Comparison of ENCODE assay signal across 8 cellular contexts in genomic region chr22:37020192-37020479, GRCh38. TPM values are rescaled to one million over a fixed set of nuclear protein-coding genes. Genes with fewer than 3 reads are reported as not detected.
A peak's percentile ranks its signal among the peaks of the same experiment; 100 is the strongest.
DNase-seq lines count a peak whose midpoint lies in the region; ATAC-seq and TF ChIP-seq lines count a peak whose summit lies in the region.

No MANE protein-coding gene starts in this region.

- POLR2A ChIA-PET in activated CD8-positive, alpha-beta T cell treated with anti-CD3 and anti-CD28 coated beads for 36 hours (lab: Charles Lee) = interaction anchor here (0.9 to 2.0 kb wide), 2 partner anchors 20 to 244 kb away, joined by 3 to 6 read pairs; partner anchors contain the start of gene IFT27

- H3K27ac Mint-ChIP-seq in activated CD8-positive, alpha-beta T cell treated with anti-CD3 and anti-CD28 coated beads for 36 hours = peak overlapping the region; percentile 69
- H3K27ac Mint-ChIP-seq in glutamatergic neuron (ENCODE audit: unreplicated experiment) = peak overlapping the region; percentile 94

- no peak for TF ChIP-seq CTCF in activated CD8-positive, alpha-beta T cell treated with anti-CD3 and anti-CD28 coated beads for 36 hours (IDR thresholded peaks at IDR 0.05)
- no peak for TF ChIP-seq CTCF in glutamatergic neuron (IDR thresholded peaks at IDR 0.05; ENCODE audit: partially characterized antibody, unreplicated experiment)

- peaks cover 10% of the 10 kb centered on the region; the same call in 1 of the 2 replicates for H3K4me1 ChIP-seq in HUES48 (ENCODE audit: control insufficient read depth, insufficient read depth, low read length)

- peak overlapping the region; percentile 95 for H3K4me3 ChIP-seq in HUES48 (ENCODE audit: low read depth, low read length)

- no peaks in the 10 kb centered on the region for H3K9me3 Mint-ChIP-seq in activated CD8-positive, alpha-beta T cell treated with anti-CD3 and anti-CD28 coated beads for 36 hours
- H3K9me3 Mint-ChIP-seq in glutamatergic neuron (ENCODE audit: unreplicated experiment) = peaks cover 5% of the 10 kb centered on the region

- in situ Hi-C loops in Caki2 (cut with HindIII; ENCODE audit: low pct_unique_long_range_greater_than_20kb, low sequenced_read_pairs) = no loop called here

- H3K27me3 Mint-ChIP-seq in activated CD8-positive, alpha-beta T cell treated with anti-CD3 and anti-CD28 coated beads for 36 hours = peaks cover 21% of the 10 kb centered on the region
- H3K27me3 Mint-ChIP-seq in glutamatergic neuron (ENCODE audit: unreplicated experiment) = no peaks in the 10 kb centered on the region

- CTCF ChIA-PET in activated CD8-positive, alpha-beta T cell treated with anti-CD3 and anti-CD28 coated beads for 36 hours (lab: Charles Lee) = interaction anchor here (0.8 to 3.0 kb wide), 13 partner anchors 9 to 243 kb away, joined by 3 to 10 read pairs (median 4); partner anchors contain the start of gene IFT27

- H3K4me3 Mint-ChIP-seq in activated CD8-positive, alpha-beta T cell treated with anti-CD3 and anti-CD28 coated beads for 36 hours = peak overlapping the region; percentile 81
- H3K4me3 Mint-ChIP-seq in glutamatergic neuron (ENCODE audit: unreplicated experiment) = peak overlapping the region; percentile 92

- H3K27ac ChIP-seq in HUES48 (ENCODE audit: low read depth, low read length) = peak overlapping the region; percentile 50

- no peak for ATAC-seq in activated CD8-positive, alpha-beta T cell treated with anti-CD3 and anti-CD28 coated beads for 36 hours
- ATAC-seq in GM18498 (IDR thresholded peaks at IDR 0.05; ENCODE audit: unreplicated experiment) (no peak), GM21825 (IDR thresholded peaks at IDR 0.05; ENCODE audit: unreplicated experiment) (no peak)

- H3K4me1 Mint-ChIP-seq in activated CD8-positive, alpha-beta T cell treated with anti-CD3 and anti-CD28 coated beads for 36 hours (ENCODE audit: low read depth) = peaks cover 6% of the 10 kb centered on the region
- peaks cover 9% of the 10 kb centered on the region for H3K4me1 Mint-ChIP-seq in glutamatergic neuron (ENCODE audit: low read depth, unreplicated experiment)

- no peaks in the 10 kb centered on the region for H3K36me3 Mint-ChIP-seq in activated CD8-positive, alpha-beta T cell treated with anti-CD3 and anti-CD28 coated beads for 36 hours (ENCODE audit: low read depth)
- H3K36me3 Mint-ChIP-seq in glutamatergic neuron (ENCODE audit: unreplicated experiment) = no peaks in the 10 kb centered on the region

- H3K27me3 ChIP-seq in HUES48 (ENCODE audit: control insufficient read depth, insufficient read depth, low read length) = no peaks in the 10 kb centered on the region

- H3K9me3 ChIP-seq in HUES48 (ENCODE audit: control insufficient read depth, insufficient read depth, low read length) = no peaks in the 10 kb centered on the region

- peaks cover 29% of the 10 kb centered on the region for H3K36me3 ChIP-seq in HUES48 (ENCODE audit: control insufficient read depth, insufficient read depth, low read length)

- peak; percentile 35 for DNase-seq in Caki2 (ENCODE audit: low read depth)
- no peak for DNase-seq in activated CD8-positive, alpha-beta T cell treated with anti-CD3 and anti-CD28 coated beads for 36 hours
- no peak for DNase-seq in glutamatergic neuron
- peak; percentile 50 for DNase-seq in pons (ENCODE audit: low spot score)
- DNase-seq in NCI-H146 (lab: John Stamatoyannopoulos, UW) = no peak

- intact Hi-C loops in activated CD8-positive, alpha-beta T cell treated with anti-CD3 and anti-CD28 coated beads for 36 hours (cut with micrococcal nuclease) = no loop called here

- H3K9ac ChIP-seq in HUES48 (ENCODE audit: low read depth, low read length) = peak overlapping the region; percentile 39

RNA-seq across cellular contexts. Expression of gene MPST, which starts 0.6 kb away (rescaled TPM):
- 168 and 192 TPM in 2 replicates for total RNA-seq in Caki2 (2014; rRNA removed; shearing (Covaris generic); ENCODE audit: low replicate concordance)
- 1 to 10 TPM; 8.5 to 9.1 TPM for total RNA-seq in activated CD8-positive, alpha-beta T cell treated with anti-CD3 and anti-CD28 coated beads for 36 hours
- total RNA-seq in glutamatergic neuron (ENCODE audit: unreplicated experiment) = 58.8 TPM

RNA-seq across cellular contexts. Expression of gene TST, which starts 0.9 kb away (rescaled TPM):
- total RNA-seq in Caki2 (2014; rRNA removed; shearing (Covaris generic); ENCODE audit: low replicate concordance) = 54.6 and 82.0 TPM in 2 replicates
- 1 to 10 TPM; 1.2 to 1.8 TPM for total RNA-seq in activated CD8-positive, alpha-beta T cell treated with anti-CD3 and anti-CD28 coated beads for 36 hours
- 10.4 TPM for total RNA-seq in glutamatergic neuron (ENCODE audit: unreplicated experiment)

RNA-seq across cellular contexts. Expression of gene KCTD17, which starts 31.4 kb away (rescaled TPM):
- 29.0 and 38.0 TPM in 2 replicates for total RNA-seq in Caki2 (2014; rRNA removed; shearing (Covaris generic); ENCODE audit: low replicate concordance)
- 10 to 100 TPM; 30.3 to 30.6 TPM for total RNA-seq in activated CD8-positive, alpha-beta T cell treated with anti-CD3 and anti-CD28 coated beads for 36 hours
- total RNA-seq in glutamatergic neuron (ENCODE audit: unreplicated experiment) = 137 TPM

Comparison
In these comparisons a context has a peak if more than half of its experiments do, and no peak if none do; other contexts are left out.
1. DNase-seq: peak in Caki2 (single experiment) and pons (single experiment); none in activated CD8-positive, alpha-beta T cell treated with anti-CD3 and anti-CD28 coated beads for 36 hours (single experiment), glutamatergic neuron (single experiment) and NCI-H146 (single experiment).